Comparison of ENCODE assay signal across 8 cellular contexts in the genomic region with DNA sequence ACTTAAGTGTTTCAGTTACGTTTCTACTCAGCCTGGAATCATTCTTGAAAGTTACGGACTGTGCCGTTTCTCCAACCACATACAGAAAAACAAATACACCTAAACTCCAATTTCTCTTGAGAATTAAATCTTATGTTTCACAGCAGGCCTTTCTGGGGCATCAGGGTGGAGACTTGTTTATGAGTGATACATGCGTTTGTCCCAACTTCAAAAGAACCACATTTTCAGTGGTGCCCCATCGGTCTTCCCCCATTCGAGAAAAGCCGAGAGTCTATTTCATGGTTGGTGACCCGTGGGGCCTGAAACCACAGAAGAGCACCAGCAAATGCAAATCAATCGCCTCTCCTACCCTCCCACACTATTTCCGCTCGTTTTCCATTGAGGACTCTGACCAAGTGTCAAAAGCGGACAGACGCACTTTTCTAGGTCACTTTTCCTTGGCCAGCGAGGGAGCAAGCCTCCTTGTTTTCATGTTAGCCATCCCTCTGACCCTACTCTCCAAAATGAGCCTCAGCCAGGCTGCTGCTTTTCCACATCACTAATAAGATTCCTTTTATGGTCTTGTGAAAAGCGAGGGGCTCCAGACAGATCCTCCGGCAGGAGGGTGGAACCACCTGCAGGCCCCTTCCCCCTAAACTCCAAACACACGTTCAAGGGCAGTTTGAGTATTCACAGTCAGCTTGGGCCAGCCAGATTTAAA. TPM values are rescaled to one million over a fixed set of nuclear protein-coding genes. Genes with fewer than 3 reads are reported as not detected.
DNase-seq lines count a peak whose midpoint lies in the region; ATAC-seq and TF ChIP-seq lines count a peak whose summit lies in the region.

No MANE protein-coding gene starts in this region.

- H3K9me3 ChIP-seq in ascending aorta: no peaks in the 10 kb centered on the region

- ATAC-seq in GM19324 (IDR thresholded peaks at IDR 0.05; ENCODE audit: low FRiP score, unreplicated experiment) (peak; percentile 21), HG03097 (IDR thresholded peaks at IDR 0.05; ENCODE audit: low FRiP score, unreplicated experiment) (peak; percentile 22)
- ATAC-seq in stimulated activated naive CD8-positive, alpha-beta T cell treated with anti-CD3 and anti-CD28 coated beads, Interleukin-15, Interleukin-2, amounts not matched to agents 100 U/mL and 50 U/mL, for 24 hours: no peak

- TF ChIP-seq CTCF in ascending aorta (IDR thresholded peaks at IDR 0.05): no peak

- no peaks in the 10 kb centered on the region for H3K27me3 ChIP-seq in ascending aorta

- peak overlapping the region; percentile 86 to 90 for H3K4me3 ChIP-seq in ascending aorta

- DNase-seq in ascending aorta (ENCODE audit: low spot score in 2 of 2): no peak
- peak; percentile 55 to 61 for DNase-seq in lung microvascular endothelial cell (ENCODE audit: low read depth in 2 of 2)
- DNase-seq in GF-D8 (lab: John Stamatoyannopoulos, UW): no peak
- DNase-seq in stimulated activated naive CD8-positive, alpha-beta T cell treated with anti-CD3 and anti-CD28 coated beads, Interleukin-15, Interleukin-2, amounts not matched to agents 100 U/mL and 50 U/mL, for 24 hours: no peak
- no peak for DNase-seq in activated CD4-positive, alpha-beta T cell treated with anti-CD3 and anti-CD28 coated beads for 4 hours
- no peak for DNase-seq in activated gamma-delta T cell (lab: John Stamatoyannopoulos, UW)

- intact Hi-C loops in ascending aorta (cut with DNase I): loop anchor here (5.0 to 10.0 kb wide), 7 partner anchors 33 to 872 kb away; no protein-coding TSS in a partner anchor

- H3K4me1 ChIP-seq in ascending aorta: peaks cover 12 to 37% of the 10 kb centered on the region in 2 donors

- peaks cover 6 to 18% of the 10 kb centered on the region in 2 donors for H3K36me3 ChIP-seq in ascending aorta

- H3K27ac ChIP-seq in ascending aorta: peak overlapping the region; percentile 100

RNA-seq across cellular contexts. Expression of gene JAG1, which starts 3.1 kb away (rescaled TPM):
- total RNA-seq in ascending aorta (101 TPM), lung microvascular endothelial cell (78.0 and 227 TPM in 2 replicates)

Comparison
In these comparisons a context has a peak if more than half of its experiments do, and no peak if none do; other contexts are left out.
1. DNase-seq: peak in lung microvascular endothelial cell (2 of 2); none in ascending aorta (0 of 2), GF-D8 (single experiment), stimulated activated naive CD8-positive, alpha-beta T cell treated with anti-CD3 and anti-CD28 coated beads, Interleukin-15, Interleukin-2, amounts not matched to agents 100 U/mL and 50 U/mL, for 24 hours (single experiment), activated CD4-positive, alpha-beta T cell treated with anti-CD3 and anti-CD28 coated beads for 4 hours (0 of 2) and activated gamma-delta T cell (single experiment).